8 cellular contexts compared by ENCODE assay signal in the genomic region with DNA sequence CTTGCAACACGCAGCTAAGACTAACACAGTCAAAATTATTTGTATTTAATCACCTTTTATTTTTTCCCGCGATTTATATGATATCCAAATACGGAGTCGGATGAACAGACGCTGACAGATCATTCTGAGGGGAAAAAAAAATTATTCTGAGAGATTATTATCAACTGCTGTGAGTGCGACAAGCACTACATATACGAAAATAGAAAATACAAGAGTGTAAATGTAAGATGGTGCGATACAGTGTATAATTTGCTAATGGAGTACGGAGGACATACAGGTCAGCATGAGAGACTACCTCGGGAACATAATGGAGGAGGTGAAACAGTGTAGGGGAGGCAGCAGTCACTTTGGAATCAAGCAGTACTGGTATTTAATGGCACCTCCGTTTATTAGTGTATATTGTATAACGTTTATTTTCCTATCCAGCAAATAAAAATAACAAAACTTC. TPM values are rescaled to one million over a fixed set of nuclear protein-coding genes. Genes with fewer than 3 reads are reported as not detected.
DNase-seq lines count a peak whose midpoint lies in the region; ATAC-seq and TF ChIP-seq lines count a peak whose summit lies in the region.

No MANE protein-coding gene starts in this region.

- H3K4me1 Mint-ChIP-seq in HFFc6 (ENCODE audit: low read depth), result peaks cover 39% of the 10 kb centered on the region
- peaks cover 27% of the 10 kb centered on the region for H3K4me1 Mint-ChIP-seq in type B pancreatic cell (ENCODE audit: unreplicated experiment)

- H3K27ac ChIP-seq in liver (ENCODE audit: low read depth in 1 of 2, low read length in 2 of 2), result peak overlapping the region; percentile 77 to 93

- H3K27me3 Mint-ChIP-seq in HFFc6 (ENCODE audit: insufficient read depth) (peaks cover 2% of the 10 kb centered on the region; the same call in 1 of the 2 replicates), type B pancreatic cell (no peaks in the 10 kb centered on the region)

- no peaks in the 10 kb centered on the region for H3K27me3 ChIP-seq in BE2C
- no peaks in the 10 kb centered on the region for H3K27me3 ChIP-seq in liver (ENCODE audit: control insufficient read depth in 4 of 4, insufficient read depth in 4 of 4, low read length in 3 of 4)

- H3K36me3 ChIP-seq in BE2C (no peaks in the 10 kb centered on the region), liver (ENCODE audit: control insufficient read depth in 4 of 4, insufficient read depth in 3 of 4, low read depth in 1 of 4, low read length in 3 of 4) (no peaks in the 10 kb centered on the region)

- H3K4me3 ChIP-seq in BE2C (ENCODE audit: low read depth, low read length) (peak overlapping the region; percentile 80), astrocyte of the cerebellum (ENCODE audit: low read depth, low read length) (peak overlapping the region; percentile 71), liver (ENCODE audit: low read depth in 1 of 3, low read length in 3 of 3) (peak overlapping the region; percentile 45 to 92 (median 85))

- no peaks in the 10 kb centered on the region for H3K9me3 Mint-ChIP-seq in HFFc6
- H3K9me3 Mint-ChIP-seq in type B pancreatic cell, result no peaks in the 10 kb centered on the region

- H3K4me1 ChIP-seq in BE2C (peaks cover 3% of the 10 kb centered on the region; the same call in 1 of the 2 replicates), liver (ENCODE audit: control insufficient read depth in 4 of 4, insufficient read depth in 4 of 4, low read length in 3 of 4) (peaks cover 2 to 33% (median 26%) of the 10 kb centered on the region in 4 donors)

- peak overlapping the region; percentile 67 to 94 for H3K9ac ChIP-seq in liver (ENCODE audit: low read depth in 1 of 2, low read length in 2 of 2)

- DNase-seq in BE2C (no peak), HFFc6 (no peak), astrocyte of the cerebellum (ENCODE audit: low read depth) (no peak), type B pancreatic cell (ENCODE audit: extremely low spot score, unreplicated experiment) (no peak), NCI-H226 (no peak)
- DNase-seq in effector CD4-positive, alpha-beta T cell, result no peak

- TF ChIP-seq RAD21 in liver (IDR thresholded peaks at IDR 0.05), result no peak

- 10% methylated on average over 13 of the region's 13 CpGs for WGBS in liver

- H3K27ac Mint-ChIP-seq in HFFc6, result peak overlapping the region; percentile 91
- peak overlapping the region; percentile 93 for H3K27ac Mint-ChIP-seq in type B pancreatic cell

- ATAC-seq in GM18502 (IDR thresholded peaks at IDR 0.05; ENCODE audit: poor library complexity, unreplicated experiment), result no peak

- no peak for TF ChIP-seq CTCF in BE2C (IDR thresholded peaks at IDR 0.05; ENCODE audit: low read depth, low read length)
- TF ChIP-seq CTCF in HFFc6 (IDR thresholded peaks at IDR 0.05), result no peak
- TF ChIP-seq CTCF in astrocyte of the cerebellum (IDR thresholded peaks at IDR 0.05; ENCODE audit: low read depth, low read length, missing control alignments), result no peak
- TF ChIP-seq CTCF in liver (IDR thresholded peaks at IDR 0.05; ENCODE audit: low read depth, low read length, missing input control), result no peak
- TF ChIP-seq CTCF in type B pancreatic cell (conservative IDR thresholded peaks at IDR 0.05), result no peak

- H3K4me3 Mint-ChIP-seq in HFFc6 (peak overlapping the region; percentile 93), type B pancreatic cell (peak overlapping the region; percentile 95)

- no peaks in the 10 kb centered on the region for H3K9me3 ChIP-seq in BE2C
- no peaks in the 10 kb centered on the region for H3K9me3 ChIP-seq in liver (ENCODE audit: control insufficient read depth in 4 of 4, low read length in 3 of 4)

- in situ Hi-C loops in astrocyte of the cerebellum (cut with HindIII; ENCODE audit: low sequenced_read_pairs), result no loop called here

- H3K36me3 Mint-ChIP-seq in HFFc6 (ENCODE audit: low read depth) (no peaks in the 10 kb centered on the region), type B pancreatic cell (no peaks in the 10 kb centered on the region)

TF ChIP-seq in liver, 16 proteins besides CTCF, POLR2A, EP300 and RAD21:
- TF ChIP-seq HNF4A (conservative IDR thresholded peaks at IDR 0.05), result no peak
- TF ChIP-seq HNF4G (IDR thresholded peaks at IDR 0.05), result no peak
- TF ChIP-seq, protein P1, sequence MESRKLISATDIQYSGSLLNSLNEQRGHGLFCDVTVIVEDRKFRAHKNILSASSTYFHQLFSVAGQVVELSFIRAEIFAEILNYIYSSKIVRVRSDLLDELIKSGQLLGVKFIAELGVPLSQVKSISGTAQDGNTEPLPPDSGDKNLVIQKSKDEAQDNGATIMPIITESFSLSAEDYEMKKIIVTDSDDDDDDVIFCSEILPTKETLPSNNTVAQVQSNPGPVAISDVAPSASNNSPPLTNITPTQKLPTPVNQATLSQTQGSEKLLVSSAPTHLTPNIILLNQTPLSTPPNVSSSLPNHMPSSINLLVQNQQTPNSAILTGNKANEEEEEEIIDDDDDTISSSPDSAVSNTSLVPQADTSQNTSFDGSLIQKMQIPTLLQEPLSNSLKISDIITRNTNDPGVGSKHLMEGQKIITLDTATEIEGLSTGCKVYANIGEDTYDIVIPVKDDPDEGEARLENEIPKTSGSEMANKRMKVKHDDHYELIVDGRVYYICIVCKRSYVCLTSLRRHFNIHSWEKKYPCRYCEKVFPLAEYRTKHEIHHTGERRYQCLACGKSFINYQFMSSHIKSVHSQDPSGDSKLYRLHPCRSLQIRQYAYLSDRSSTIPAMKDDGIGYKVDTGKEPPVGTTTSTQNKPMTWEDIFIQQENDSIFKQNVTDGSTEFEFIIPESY (IDR thresholded peaks at IDR 0.05), result no peak
- TF ChIP-seq YY1 (IDR thresholded peaks at IDR 0.05), result peak; percentile 48
- peak; percentile 83 for TF ChIP-seq TAF1 (conservative IDR thresholded peaks at IDR 0.05)
- no peak for TF ChIP-seq FOXA1 (IDR thresholded peaks at IDR 0.05)
- TF ChIP-seq FOXA2 (IDR thresholded peaks at IDR 0.05), result no peak
- TF ChIP-seq JUND (IDR thresholded peaks at IDR 0.05), result no peak
- no peak for TF ChIP-seq GABPA (IDR thresholded peaks at IDR 0.05 in 1 of 2, conservative IDR thresholded peaks at IDR 0.05 in 1 of 2)
- TF ChIP-seq, protein P2, sequence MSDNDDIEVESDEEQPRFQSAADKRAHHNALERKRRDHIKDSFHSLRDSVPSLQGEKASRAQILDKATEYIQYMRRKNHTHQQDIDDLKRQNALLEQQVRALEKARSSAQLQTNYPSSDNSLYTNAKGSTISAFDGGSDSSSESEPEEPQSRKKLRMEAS (IDR thresholded peaks at IDR 0.05), result no peak
- TF ChIP-seq, protein P3, sequence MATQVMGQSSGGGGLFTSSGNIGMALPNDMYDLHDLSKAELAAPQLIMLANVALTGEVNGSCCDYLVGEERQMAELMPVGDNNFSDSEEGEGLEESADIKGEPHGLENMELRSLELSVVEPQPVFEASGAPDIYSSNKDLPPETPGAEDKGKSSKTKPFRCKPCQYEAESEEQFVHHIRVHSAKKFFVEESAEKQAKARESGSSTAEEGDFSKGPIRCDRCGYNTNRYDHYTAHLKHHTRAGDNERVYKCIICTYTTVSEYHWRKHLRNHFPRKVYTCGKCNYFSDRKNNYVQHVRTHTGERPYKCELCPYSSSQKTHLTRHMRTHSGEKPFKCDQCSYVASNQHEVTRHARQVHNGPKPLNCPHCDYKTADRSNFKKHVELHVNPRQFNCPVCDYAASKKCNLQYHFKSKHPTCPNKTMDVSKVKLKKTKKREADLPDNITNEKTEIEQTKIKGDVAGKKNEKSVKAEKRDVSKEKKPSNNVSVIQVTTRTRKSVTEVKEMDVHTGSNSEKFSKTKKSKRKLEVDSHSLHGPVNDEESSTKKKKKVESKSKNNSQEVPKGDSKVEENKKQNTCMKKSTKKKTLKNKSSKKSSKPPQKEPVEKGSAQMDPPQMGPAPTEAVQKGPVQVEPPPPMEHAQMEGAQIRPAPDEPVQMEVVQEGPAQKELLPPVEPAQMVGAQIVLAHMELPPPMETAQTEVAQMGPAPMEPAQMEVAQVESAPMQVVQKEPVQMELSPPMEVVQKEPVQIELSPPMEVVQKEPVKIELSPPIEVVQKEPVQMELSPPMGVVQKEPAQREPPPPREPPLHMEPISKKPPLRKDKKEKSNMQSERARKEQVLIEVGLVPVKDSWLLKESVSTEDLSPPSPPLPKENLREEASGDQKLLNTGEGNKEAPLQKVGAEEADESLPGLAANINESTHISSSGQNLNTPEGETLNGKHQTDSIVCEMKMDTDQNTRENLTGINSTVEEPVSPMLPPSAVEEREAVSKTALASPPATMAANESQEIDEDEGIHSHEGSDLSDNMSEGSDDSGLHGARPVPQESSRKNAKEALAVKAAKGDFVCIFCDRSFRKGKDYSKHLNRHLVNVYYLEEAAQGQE (IDR thresholded peaks at IDR 0.05), result peak; percentile 28
- TF ChIP-seq, protein P4, sequence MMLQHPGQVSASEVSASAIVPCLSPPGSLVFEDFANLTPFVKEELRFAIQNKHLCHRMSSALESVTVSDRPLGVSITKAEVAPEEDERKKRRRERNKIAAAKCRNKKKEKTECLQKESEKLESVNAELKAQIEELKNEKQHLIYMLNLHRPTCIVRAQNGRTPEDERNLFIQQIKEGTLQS (IDR thresholded peaks at IDR 0.05), result no peak
- TF ChIP-seq SP1 (IDR thresholded peaks at IDR 0.05), result no peak
- TF ChIP-seq NR2F2 (IDR thresholded peaks at IDR 0.05), result no peak
- no peak for TF ChIP-seq RXRA (IDR thresholded peaks at IDR 0.05)
- TF ChIP-seq EGR1 (IDR thresholded peaks at IDR 0.05; ENCODE audit: low read depth in 2 of 2), result no peak

RNA-seq across cellular contexts. Expression of a gene that starts 2.8 kb away (rescaled TPM):
- 4.9 TPM for polyA plus RNA-seq in BE2C (2012; ENCODE audit: insufficient read depth, insufficient read length, low read depth)
- 10 to 100 TPM; 13.8 to 20.5 (median 18.6) TPM for total RNA-seq in HFFc6 (2021; fragmentation: NEBNext Ultra II Directional; extraction: Animal tissue kit (Norgen Biotek cat#: 25700))
- total RNA-seq in liver, result 10 to 100 TPM in 1 of 2 donors, 1 to 10 TPM in 1; 7.8 to 17.1 TPM
- polyA plus RNA-seq in liver, result 1 to 10 TPM; 2.0 to 2.7 TPM
- 15.7 and 17.5 TPM in 2 replicates for total RNA-seq in type B pancreatic cell (ENCODE audit: low replicate concordance)

RNA-seq across cellular contexts. Expression of a gene that starts 21.5 kb away (rescaled TPM):
- polyA plus RNA-seq in BE2C (2012; ENCODE audit: insufficient read depth, insufficient read length, low read depth), result 48.7 TPM
- total RNA-seq in HFFc6 (2021; fragmentation: NEBNext Ultra II Directional; extraction: Animal tissue kit (Norgen Biotek cat#: 25700)), result 10 to 100 TPM; 56.4 to 73.6 (median 69.2) TPM
- 10 to 100 TPM; 18.7 to 46.3 TPM for total RNA-seq in liver
- 10 to 100 TPM; 15.3 to 16.1 TPM for polyA plus RNA-seq in liver
- total RNA-seq in type B pancreatic cell (ENCODE audit: low replicate concordance), result 26.0 and 34.4 TPM in 2 replicates
